ENCODE assay signal across 2 cellular contexts in genomic region chr7:37052673-37053072, GRCh38.
TF ChIP-seq lines count a peak whose summit lies in the region.

No MANE protein-coding gene starts in this region.

TF ChIP-seq in HEK293, 187 proteins besides CTCF, POLR2A, EP300 and RAD21 (continued from another document):
- peak; percentile 96 for TF ChIP-seq REST (tag by site-specific recombination; IDR thresholded peaks at IDR 0.05)
- TF ChIP-seq ZNF791 (tag by site-specific recombination; IDR thresholded peaks at IDR 0.05), result no peak
- no peak for TF ChIP-seq ZNF530 (tag by site-specific recombination; IDR thresholded peaks at IDR 0.05; ENCODE audit: low read depth)

TF ChIP-seq in SK-N-SH treated with all-trans-retinoic acid at 6 μM for 48 hours, 23 proteins besides CTCF, POLR2A, EP300 and RAD21 (continued from another document):
- no peak for TF ChIP-seq PATZ1 (CRISPR knock-in tag; IDR thresholded peaks at IDR 0.05; ENCODE audit: borderline replicate concordance)
- no peak for TF ChIP-seq RARB (CRISPR knock-in tag; IDR thresholded peaks at IDR 0.05)
- TF ChIP-seq ZNF565 (CRISPR knock-in tag; conservative IDR thresholded peaks at IDR 0.05; ENCODE audit: low read depth), result no peak
- TF ChIP-seq SNAI2 (CRISPR knock-in tag; IDR thresholded peaks at IDR 0.05), result peak; percentile 80; the same call in 1 of the 2 replicates
TF ChIP-seq in SK-N-SH treated with all-trans-retinoic acid at 6 μM for 48 hours: peak in this region for 5.
